ENCODE assay signal across 8 cellular contexts in genomic region chr16:19716728-19717127, GRCh38. TPM values are rescaled to one million over a fixed set of nuclear protein-coding genes. Genes with fewer than 3 reads are reported as not detected.
A peak's percentile ranks its signal among the peaks of the same experiment; 100 is the strongest.
DNase-seq lines count a peak whose midpoint lies in the region; ATAC-seq and TF ChIP-seq lines count a peak whose summit lies in the region.
"Not testable (repeated sequence)": the region's sequence is repeated elsewhere in the genome, so short reads cannot be mapped to it uniquely, and the experiment has no call there.

No MANE protein-coding gene starts in this region.

- H3K9ac ChIP-seq in HUES48 (ENCODE audit: low read depth, low read length) (peak overlapping the region; percentile 15; the same call in 1 of the 2 replicates), iPS-20b (ENCODE audit: low read depth, low read length) (peak overlapping the region; percentile 92; the same call in 1 of the 2 replicates), stomach smooth muscle (ENCODE audit: low read length in 2 of 2) (peak overlapping the region; percentile 74 to 79)

- peaks cover 37 to 38% (median 38%) of the 10 kb centered on the region in 3 donors for H3K4me1 Mint-ChIP-seq in T-cell
- peaks cover 16% of the 10 kb centered on the region for H3K4me1 Mint-ChIP-seq in activated naive CD8-positive, alpha-beta T cell treated with anti-CD3 and anti-CD28 coated beads, Interleukin-2, amount 10 ng/mL, durations not matched to agents 7 days and 5 days

- H3K27ac Mint-ChIP-seq in T-cell; activated naive CD8-positive, alpha-beta T cell treated with anti-CD3 and anti-CD28 coated beads, Interleukin-2, amount 10 ng/mL, durations not matched to agents 7 days and 5 days: not testable (repeated sequence)

- not testable (repeated sequence) for H3K4me1 ChIP-seq in BE2C; neuron (ENCODE audit: insufficient read depth, low read length)
- H3K4me1 ChIP-seq in HUES48 (ENCODE audit: control insufficient read depth, insufficient read depth, low read length), result peaks cover 27% of the 10 kb centered on the region
- H3K4me1 ChIP-seq in iPS-20b (ENCODE audit: insufficient read depth, low read length), result peaks cover 21% of the 10 kb centered on the region
- H3K4me1 ChIP-seq in stomach smooth muscle (ENCODE audit: control insufficient read depth, insufficient read depth, low read length), result peaks cover 12% of the 10 kb centered on the region

- POLR2A ChIA-PET in T-cell (lab: Charles Lee), result not testable (repeated sequence)
- POLR2A ChIA-PET in activated naive CD8-positive, alpha-beta T cell treated with anti-CD3 and anti-CD28 coated beads, Interleukin-2, amount 10 ng/mL, durations not matched to agents 7 days and 5 days (lab: Charles Lee), result interaction anchor here (1.7 kb wide), 1 partner anchor 18 kb away, joined by 6 read pairs; no protein-coding TSS in a partner anchor

- DNase-seq in BE2C; T-cell; activated naive CD8-positive, alpha-beta T cell treated with anti-CD3 and anti-CD28 coated beads, Interleukin-2, amount 10 ng/mL, durations not matched to agents 7 days and 5 days; epithelial cell of esophagus (ENCODE audit: low read depth): not testable (repeated sequence)

- H3K27ac ChIP-seq in HUES48 (ENCODE audit: low read depth, low read length); iPS-20b (ENCODE audit: low read length); stomach smooth muscle (ENCODE audit: low read length): not testable (repeated sequence)

- not testable (repeated sequence) for H2AFZ ChIP-seq in neuron (ENCODE audit: low read depth, low read length)

- H3K4me3 ChIP-seq in BE2C (ENCODE audit: low read depth, low read length), result peak overlapping the region; percentile 99
- H3K4me3 ChIP-seq in HUES48 (ENCODE audit: low read depth, low read length), result peak overlapping the region; percentile 85
- H3K4me3 ChIP-seq in epithelial cell of esophagus (ENCODE audit: low read length), result peak overlapping the region; percentile 88
- peak overlapping the region; percentile 92 for H3K4me3 ChIP-seq in iPS-20b (ENCODE audit: low read length)
- H3K4me3 ChIP-seq in neuron (ENCODE audit: low read length), result peak overlapping the region; percentile 67
- H3K4me3 ChIP-seq in stomach smooth muscle (ENCODE audit: low read length in 2 of 2), result peak overlapping the region; percentile 85 to 93

- H3K36me3 ChIP-seq in BE2C (peaks cover 28% of the 10 kb centered on the region), HUES48 (ENCODE audit: control insufficient read depth, insufficient read depth, low read length) (peaks cover 46% of the 10 kb centered on the region), iPS-20b (ENCODE audit: insufficient read depth, low read depth, low read length) (peaks cover 45% of the 10 kb centered on the region), neuron (ENCODE audit: insufficient read depth, low read length) (peaks cover 32% of the 10 kb centered on the region), stomach smooth muscle (ENCODE audit: control insufficient read depth in 2 of 2, insufficient read depth in 2 of 2, low read length in 2 of 2) (peaks cover 11% of the 10 kb centered on the region in 2 donors)

- H3K9me3 ChIP-seq in BE2C; HUES48 (ENCODE audit: control insufficient read depth, insufficient read depth, low read length); iPS-20b (ENCODE audit: insufficient read depth, low read depth, low read length); neuron (ENCODE audit: low read length); stomach smooth muscle (ENCODE audit: control insufficient read depth in 2 of 2, low read length in 2 of 2): not testable (repeated sequence)

- H3K36me3 Mint-ChIP-seq in T-cell, result peaks cover 22% of the 10 kb centered on the region
- not testable (repeated sequence) for H3K36me3 Mint-ChIP-seq in activated naive CD8-positive, alpha-beta T cell treated with anti-CD3 and anti-CD28 coated beads, Interleukin-2, amount 10 ng/mL, durations not matched to agents 7 days and 5 days

- TF ChIP-seq CTCF in BE2C (IDR thresholded peaks at IDR 0.05; ENCODE audit: low read depth, low read length); epithelial cell of esophagus (IDR thresholded peaks at IDR 0.05; ENCODE audit: insufficient read depth, low read depth, low read length, missing control alignments): not testable (repeated sequence)

- H3K4me3 Mint-ChIP-seq in T-cell, result peak overlapping the region; percentile 90 to 91 (median 91)
- H3K4me3 Mint-ChIP-seq in activated naive CD8-positive, alpha-beta T cell treated with anti-CD3 and anti-CD28 coated beads, Interleukin-2, amount 10 ng/mL, durations not matched to agents 7 days and 5 days, result peak overlapping the region; percentile 90

- H3K27me3 Mint-ChIP-seq in T-cell; activated naive CD8-positive, alpha-beta T cell treated with anti-CD3 and anti-CD28 coated beads, Interleukin-2, amount 10 ng/mL, durations not matched to agents 7 days and 5 days: not testable (repeated sequence)

- not testable (repeated sequence) for H3K27me3 ChIP-seq in BE2C; HUES48 (ENCODE audit: control insufficient read depth, insufficient read depth, low read length); iPS-20b (ENCODE audit: insufficient read depth, low read length); neuron (ENCODE audit: insufficient read depth, low read length); stomach smooth muscle (ENCODE audit: control insufficient read depth in 1 of 2, insufficient read depth in 2 of 2, low read length in 2 of 2)

- CTCF ChIA-PET in T-cell (lab: Charles Lee), result not testable (repeated sequence)

- H3K9me3 Mint-ChIP-seq in T-cell; activated naive CD8-positive, alpha-beta T cell treated with anti-CD3 and anti-CD28 coated beads, Interleukin-2, amount 10 ng/mL, durations not matched to agents 7 days and 5 days: not testable (repeated sequence)

- ATAC-seq in T-cell (replicated peaks in 1 of 4); activated naive CD8-positive, alpha-beta T cell treated with anti-CD3 and anti-CD28 coated beads, Interleukin-2, amount 10 ng/mL, durations not matched to agents 7 days and 5 days (ENCODE audit: low read depth): not testable (repeated sequence)

RNA-seq across cellular contexts. Expression of gene KNOP1, which starts 1.3 kb away (rescaled TPM):
- 38.9 TPM for polyA plus RNA-seq in BE2C (2012; ENCODE audit: insufficient read depth, insufficient read length, low read depth)
- total RNA-seq in T-cell, result 10 to 100 TPM in 4 of 5 donors, 1 to 10 TPM in 1; 8.2 to 20.4 (median 18.6) TPM
- total RNA-seq in activated naive CD8-positive, alpha-beta T cell treated with anti-CD3 and anti-CD28 coated beads, Interleukin-2, amount 10 ng/mL, durations not matched to agents 7 days and 5 days, result 10 to 100 TPM; 17.4 to 17.9 TPM

RNA-seq across cellular contexts. Expression of gene IQCK, which starts 1.3 kb away (rescaled TPM):
- 3.2 TPM for polyA plus RNA-seq in BE2C (2012; ENCODE audit: insufficient read depth, insufficient read length, low read depth)
- 1 to 10 TPM; 1.6 to 3.3 (median 2.0) TPM for total RNA-seq in T-cell
- 1 to 10 TPM; 1.6 to 2.1 TPM for total RNA-seq in activated naive CD8-positive, alpha-beta T cell treated with anti-CD3 and anti-CD28 coated beads, Interleukin-2, amount 10 ng/mL, durations not matched to agents 7 days and 5 days

Comparison
In these comparisons a context has a peak if more than half of its experiments do, and no peak if none do; other contexts are left out.
1. H3K9ac ChIP-seq: peak in every context shown above with its lines; median percentile 92 in iPS-20b; 76 in stomach smooth muscle; 15 in HUES48.